ENCODE assay signal across 8 cellular contexts in genomic region chr6:34657037-34657306, GRCh38.
A peak's percentile ranks its signal among the peaks of the same experiment; 100 is the strongest.
DNase-seq lines count a peak whose midpoint lies in the region; TF ChIP-seq lines count a peak whose summit lies in the region.

No MANE protein-coding gene starts in this region.

- peaks cover 0 to 61% (median 0%) of the 10 kb centered on the region in 11 experiments; a peak in 6 of 22 replicates for H4K20me1 ChIP-seq in BLaER1 treated with 17β-estradiol and CSF1 and Interleukin-3, amounts not matched to agents 10 nM and 100 nM

- no peaks in the 10 kb centered on the region for H3K9me3 ChIP-seq in BLaER1 treated with 17β-estradiol and CSF1 and Interleukin-3, amounts not matched to agents 10 nM and 100 nM (replicated peaks in 1 of 11)
- H3K9me3 ChIP-seq in KOPT-K1 (ENCODE audit: insufficient read depth, low read length, poor library complexity, severe bottlenecking): no peaks in the 10 kb centered on the region

- H3K27me3 ChIP-seq in BLaER1 treated with 17β-estradiol and CSF1 and Interleukin-3, amounts not matched to agents 10 nM and 100 nM: no peaks in the 10 kb centered on the region

- no peak overlapping the region for H3K4me3 Mint-ChIP-seq in nephron progenitor cell

- H3K27ac ChIP-seq in BLaER1 treated with 17β-estradiol and CSF1 and Interleukin-3, amounts not matched to agents 10 nM and 100 nM: peak overlapping the region; percentile 54 to 93 (median 78)
- H3K27ac ChIP-seq in KOPT-K1 (ENCODE audit: low read depth, low read length, poor library complexity, severe bottlenecking): peak overlapping the region; percentile 91

- H3K36me3 Mint-ChIP-seq in nephron progenitor cell (ENCODE audit: low read depth): peaks cover 18% of the 10 kb centered on the region

- peak overlapping the region; percentile 24 to 52 (median 44); a peak in 15 of 20 replicates for H3K4me3 ChIP-seq in BLaER1 treated with 17β-estradiol and CSF1 and Interleukin-3, amounts not matched to agents 10 nM and 100 nM
- H3K4me3 ChIP-seq in choroid plexus epithelial cell (ENCODE audit: low read depth, low read length): peak overlapping the region; percentile 51

- peaks cover 28 to 64% (median 35%) of the 10 kb centered on the region in 10 experiments for H3K4me1 ChIP-seq in BLaER1 treated with 17β-estradiol and CSF1 and Interleukin-3, amounts not matched to agents 10 nM and 100 nM

- H3K27ac Mint-ChIP-seq in nephron progenitor cell: peak overlapping the region; percentile 92

- DNase-seq in choroid plexus epithelial cell (ENCODE audit: low read depth) (peak; percentile 61), nephron progenitor cell (no peak), SIG-M5 (lab: John Stamatoyannopoulos, UW) (no peak), AG20443 (ENCODE audit: low spot score) (no peak), glomerular visceral epithelial cell (ENCODE audit: extremely low spot score) (no peak), KG1 (lab: John Stamatoyannopoulos, UW) (no peak)

- H3K9ac ChIP-seq in BLaER1 treated with 17β-estradiol and CSF1 and Interleukin-3, amounts not matched to agents 10 nM and 100 nM: peak overlapping the region; percentile 60 to 83 (median 70); a peak in 21 of 22 replicates

- H3K27me3 Mint-ChIP-seq in nephron progenitor cell (ENCODE audit: low read depth, poor library complexity): no peaks in the 10 kb centered on the region

- no peaks in the 10 kb centered on the region for H3K9me3 Mint-ChIP-seq in nephron progenitor cell

- H3K36me3 ChIP-seq in BLaER1 treated with 17β-estradiol and CSF1 and Interleukin-3, amounts not matched to agents 10 nM and 100 nM: peaks cover 28 to 39% (median 32%) of the 10 kb centered on the region in 11 experiments
- H3K36me3 ChIP-seq in KOPT-K1 (ENCODE audit: insufficient read depth, low read length): peaks cover 22% of the 10 kb centered on the region

- H3K4me1 Mint-ChIP-seq in nephron progenitor cell: peaks cover 17% of the 10 kb centered on the region

- H3K4me2 ChIP-seq in BLaER1 treated with 17β-estradiol and CSF1 and Interleukin-3, amounts not matched to agents 10 nM and 100 nM: peak overlapping the region; percentile 71 to 97 (median 89)

- no peak for TF ChIP-seq CTCF in choroid plexus epithelial cell (conservative IDR thresholded peaks at IDR 0.05; ENCODE audit: low read depth, low read length)
- no peak for TF ChIP-seq CTCF in nephron progenitor cell (IDR thresholded peaks at IDR 0.05)
